In genomic region chr10:91803386-91804125, GRCh38 we compare ENCODE assay signal across 26 cellular contexts. TPM values are rescaled to one million over a fixed set of nuclear protein-coding genes. Genes with fewer than 3 reads are reported as not detected.
DNase-seq lines count a peak whose midpoint lies in the region; ATAC-seq and TF ChIP-seq lines count a peak whose summit lies in the region.
"Had no signal": no experiment of that assay in that cellular context is flagged by ENCODE, and none has a peak within 500 bp of the region (broad histone marks: within the 10 kb centered on the region; RNA-seq: fewer than 3 reads in every experiment).

No MANE protein-coding gene starts in this region.

- peaks cover 77% of the 10 kb centered on the region for H4K20me1 ChIP-seq in hepatocyte (ENCODE audit: insufficient read depth, poor library complexity, severe bottlenecking)

- peaks cover 99% of the 10 kb centered on the region for H3K79me2 ChIP-seq in hepatocyte

- no peaks in the 10 kb centered on the region for H3K36me3 ChIP-seq in hepatocyte (replicated peaks; ENCODE audit: insufficient read depth, low read depth)

- H3K27me3 ChIP-seq in hepatocyte, result no peaks in the 10 kb centered on the region
- H3K27me3 ChIP-seq: heart right ventricle, suprapubic skin, upper lobe of right lung had no signal

- H3K4me2 ChIP-seq in hepatocyte, result peak overlapping the region; percentile 45
- H3K4me2 ChIP-seq: A549, KMS-11 had no signal

- H3K4me3 Mint-ChIP-seq in activated naive CD8-positive, alpha-beta T cell, result peak overlapping the region; percentile 40
- H3K4me3 Mint-ChIP-seq in activated naive CD8-positive, alpha-beta T cell treated with anti-CD3 and anti-CD28 coated beads, Interleukin-2, amount 50 U/mL, for 24 hours, result no peak overlapping the region
- H3K4me3 Mint-ChIP-seq in stimulated activated effector memory CD8-positive, alpha-beta T cell treated with anti-CD3 and anti-CD28 coated beads, Interleukin-12 subunit alpha, Interleukin-12 subunit beta, amount 100 ng/mL, for 72 hours, result no peak overlapping the region
- H3K4me3 Mint-ChIP-seq: activated CD4-positive, alpha-beta T cell treated with anti-CD3 and anti-CD28 coated beads for 36 hours; mesothelial cell of epicardium; stimulated activated memory B cell treated with anti-CD40 and anti-IgM and Interleukin-4, amounts not matched to agents 10 μg/mL and 1 μg/mL and 100 μg/mL, for 72 hours had no signal

- no peak for ATAC-seq in activated naive CD8-positive, alpha-beta T cell treated with anti-CD3 and anti-CD28 coated beads, Interleukin-2, amount 50 U/mL, for 24 hours
- no peak for ATAC-seq in stimulated activated effector memory CD8-positive, alpha-beta T cell treated with anti-CD3 and anti-CD28 coated beads, Interleukin-12 subunit alpha, Interleukin-12 subunit beta, amount 100 ng/mL, for 72 hours
- no peak for ATAC-seq in GM18873 (IDR thresholded peaks at IDR 0.05; ENCODE audit: low FRiP score, unreplicated experiment)
- ATAC-seq: A549; activated CD4-positive, alpha-beta T cell treated with anti-CD3 and anti-CD28 coated beads for 36 hours; heart right ventricle; stimulated activated memory B cell treated with anti-CD40 and anti-IgM and Interleukin-4, amounts not matched to agents 10 μg/mL and 1 μg/mL and 100 μg/mL, for 72 hours; upper lobe of right lung had no signal

- no peaks in the 10 kb centered on the region for H3K9me2 ChIP-seq in hepatocyte (replicated peaks; ENCODE audit: insufficient read depth)

- peaks cover 19% of the 10 kb centered on the region for H3K36me3 Mint-ChIP-seq in activated naive CD8-positive, alpha-beta T cell
- peaks cover 36% of the 10 kb centered on the region for H3K36me3 Mint-ChIP-seq in activated naive CD8-positive, alpha-beta T cell treated with anti-CD3 and anti-CD28 coated beads, Interleukin-2, amount 50 U/mL, for 24 hours (ENCODE audit: low read depth)
- H3K36me3 Mint-ChIP-seq in stimulated activated effector memory CD8-positive, alpha-beta T cell treated with anti-CD3 and anti-CD28 coated beads, Interleukin-12 subunit alpha, Interleukin-12 subunit beta, amount 100 ng/mL, for 72 hours, result peaks cover 50% of the 10 kb centered on the region

- peaks cover 14% of the 10 kb centered on the region for H3K4me1 ChIP-seq in hepatocyte (ENCODE audit: insufficient read depth)

- WGBS in hepatocyte (ENCODE audit: low lambda C conversion rate, missing lambda C conversion rate), result 100% methylated on average over 3 of the region's 3 CpGs

- no peak overlapping the region for H2AFZ ChIP-seq in hepatocyte

- no peaks in the 10 kb centered on the region for H3K9me3 ChIP-seq in hepatocyte (ENCODE audit: low read depth)
- H3K9me3 ChIP-seq: A549, HAP-1, heart right ventricle, suprapubic skin, upper lobe of right lung had no signal

- peak overlapping the region; percentile 25 for H3K4me3 ChIP-seq in LNCaP clone FGC (ENCODE audit: low read depth, low read length)
- H3K4me3 ChIP-seq in hepatocyte, result no peak overlapping the region
- H3K4me3 ChIP-seq: A549, HAP-1, heart right ventricle, suprapubic skin, upper lobe of right lung had no signal

- DNase-seq in activated naive CD8-positive, alpha-beta T cell treated with anti-CD3 and anti-CD28 coated beads, Interleukin-2, amount 50 U/mL, for 24 hours, result no peak
- DNase-seq in LNCaP clone FGC (ENCODE audit: low read depth), result no peak
- no peak for DNase-seq in hepatocyte (ENCODE audit: low spot score)
- DNase-seq in stimulated activated effector memory CD8-positive, alpha-beta T cell treated with anti-CD3 and anti-CD28 coated beads, Interleukin-12 subunit alpha, Interleukin-12 subunit beta, amount 100 ng/mL, for 72 hours (ENCODE audit: low spot score in 2 of 2), result no peak
- no peak for DNase-seq in GOT3 (lab: John Stamatoyannopoulos, UW)
- no peak for DNase-seq in NCI-H2227 (lab: John Stamatoyannopoulos, UW; ENCODE audit: unreplicated experiment)
- DNase-seq: activated CD4-positive, alpha-beta T cell treated with anti-CD3 and anti-CD28 coated beads for 36 hours; activated gamma-delta T cell; activated T-cell treated with anti-CD3 and anti-CD28 coated beads, Interleukin-2, amount 50 U/mL, for 1 hour; cerebellar nuclear complex; foreskin melanocyte; heart right ventricle; NCI-H1436 treated with DMSO at 0.1 percent for 48 hours; NCI-H2081 treated with DMSO at 0.1 percent for 48 hours; NCI-H345; nucleus accumbens; Right ventricle myocardium superior; upper lobe of right lung had no signal

- TF ChIP-seq CTCF in LNCaP clone FGC (IDR thresholded peaks at IDR 0.05; ENCODE audit: control insufficient read depth, extremely low read depth, insufficient read depth), result no peak
- no peak for TF ChIP-seq CTCF in hepatocyte (IDR thresholded peaks at IDR 0.05; ENCODE audit: poor library complexity)

- H3K27ac Mint-ChIP-seq in activated naive CD8-positive, alpha-beta T cell, result peak overlapping the region; percentile 66
- H3K27ac Mint-ChIP-seq in activated naive CD8-positive, alpha-beta T cell treated with anti-CD3 and anti-CD28 coated beads, Interleukin-2, amount 50 U/mL, for 24 hours, result no peak overlapping the region
- peak overlapping the region; percentile 67 for H3K27ac Mint-ChIP-seq in stimulated activated effector memory CD8-positive, alpha-beta T cell treated with anti-CD3 and anti-CD28 coated beads, Interleukin-12 subunit alpha, Interleukin-12 subunit beta, amount 100 ng/mL, for 72 hours
- H3K27ac Mint-ChIP-seq: mesothelial cell of epicardium; stimulated activated memory B cell treated with anti-CD40 and anti-IgM and Interleukin-4, amounts not matched to agents 10 μg/mL and 1 μg/mL and 100 μg/mL, for 72 hours had no signal

- peak overlapping the region; percentile 29 for H3K27ac ChIP-seq in hepatocyte
- H3K27ac ChIP-seq: A549, heart right ventricle, KMS-11, suprapubic skin, upper lobe of right lung had no signal

- no peaks in the 10 kb centered on the region for H3K9me3 Mint-ChIP-seq in activated naive CD8-positive, alpha-beta T cell (ENCODE audit: low read depth)
- H3K9me3 Mint-ChIP-seq in activated naive CD8-positive, alpha-beta T cell treated with anti-CD3 and anti-CD28 coated beads, Interleukin-2, amount 50 U/mL, for 24 hours, result no peaks in the 10 kb centered on the region
- H3K9me3 Mint-ChIP-seq in stimulated activated effector memory CD8-positive, alpha-beta T cell treated with anti-CD3 and anti-CD28 coated beads, Interleukin-12 subunit alpha, Interleukin-12 subunit beta, amount 100 ng/mL, for 72 hours, result no peaks in the 10 kb centered on the region
- H3K9me3 Mint-ChIP-seq: mesothelial cell of epicardium; stimulated activated memory B cell treated with anti-CD40 and anti-IgM and Interleukin-4, amounts not matched to agents 10 μg/mL and 1 μg/mL and 100 μg/mL, for 72 hours had no signal

- no peaks in the 10 kb centered on the region for H3K27me3 Mint-ChIP-seq in activated naive CD8-positive, alpha-beta T cell
- no peaks in the 10 kb centered on the region for H3K27me3 Mint-ChIP-seq in activated naive CD8-positive, alpha-beta T cell treated with anti-CD3 and anti-CD28 coated beads, Interleukin-2, amount 50 U/mL, for 24 hours
- H3K27me3 Mint-ChIP-seq: activated CD4-positive, alpha-beta T cell treated with anti-CD3 and anti-CD28 coated beads for 36 hours; stimulated activated memory B cell treated with anti-CD40 and anti-IgM and Interleukin-4, amounts not matched to agents 10 μg/mL and 1 μg/mL and 100 μg/mL, for 72 hours had no signal

- peaks cover 79% of the 10 kb centered on the region for H3K4me1 Mint-ChIP-seq in activated naive CD8-positive, alpha-beta T cell (ENCODE audit: low read depth)
- H3K4me1 Mint-ChIP-seq in activated naive CD8-positive, alpha-beta T cell treated with anti-CD3 and anti-CD28 coated beads, Interleukin-2, amount 50 U/mL, for 24 hours, result peaks cover 70% of the 10 kb centered on the region
- H3K4me1 Mint-ChIP-seq in stimulated activated effector memory CD8-positive, alpha-beta T cell treated with anti-CD3 and anti-CD28 coated beads, Interleukin-12 subunit alpha, Interleukin-12 subunit beta, amount 100 ng/mL, for 72 hours, result peaks cover 77% of the 10 kb centered on the region

RNA-seq across cellular contexts. Expression of gene TNKS2, which starts 5.3 kb away (rescaled TPM):
- 33.8 and 40.4 TPM in 2 replicates for total RNA-seq in hepatocyte
- polyA plus RNA-seq in hepatocyte, result 11.9 and 14.7 TPM in 2 replicates
